In genomic region chr4:70895846-70896435, GRCh38 we compare ENCODE assay signal across 14 cellular contexts. TPM values are rescaled to one million over a fixed set of nuclear protein-coding genes. Genes with fewer than 3 reads are reported as not detected.
A peak's percentile ranks its signal among the peaks of the same experiment; 100 is the strongest.
DNase-seq lines count a peak whose midpoint lies in the region; ATAC-seq and TF ChIP-seq lines count a peak whose summit lies in the region.
"Had no signal": no experiment of that assay in that cellular context is flagged by ENCODE, and none has a peak within 500 bp of the region (broad histone marks: within the 10 kb centered on the region; RNA-seq: fewer than 3 reads in every experiment).

No MANE protein-coding gene starts in this region.

- DNase-seq in dorsolateral prefrontal cortex (no peak), neural crest cell (ENCODE audit: low read depth, low spot score) (no peak), NCI-H1048 (lab: John Stamatoyannopoulos, UW) (no peak), transverse colon (no peak), RPMI8226 (no peak)
- no peak for DNase-seq in naive thymus-derived CD4-positive, alpha-beta T cell
- DNase-seq: CD8-positive, alpha-beta T cell; islet precursor cell; NCI-H2107 had no signal

- in situ Hi-C loops in transverse colon (cut with MboI; ENCODE audit: low pct_ligation_motif_present in 1 of 4, low pct_unique_long_range_greater_than_20kb in 1 of 4, low sequenced_read_pairs in 3 of 4): no loop called here

- H3K4me3 Mint-ChIP-seq in neural crest cell: peak overlapping the region; percentile 60
- H3K4me3 Mint-ChIP-seq in naive thymus-derived CD4-positive, alpha-beta T cell: no peak overlapping the region
- H3K4me3 Mint-ChIP-seq: activated T-helper 17 cell treated with anti-CD3 and anti-CD28 coated beads, Interleukin-2, amount 50 U/mL, for 72 hours; CD8-positive, alpha-beta T cell; T-helper 1 cell treated with Interleukin-12 subunit alpha and Interleukin-12 subunit beta and Interleukin-4 antibody, amounts not matched to agents 30 μg/mL and 1 μg/mL, for 36 hours had no signal

- H3K36me3 ChIP-seq in naive thymus-derived CD4-positive, alpha-beta T cell (ENCODE audit: control insufficient read depth in 2 of 3, insufficient read depth in 3 of 3, low read length in 3 of 3): no peaks in the 10 kb centered on the region
- H3K36me3 ChIP-seq in transverse colon: no peaks in the 10 kb centered on the region

- ATAC-seq in GM18873 (IDR thresholded peaks at IDR 0.05; ENCODE audit: low FRiP score, unreplicated experiment) (peak; percentile 61), HG03095 (IDR thresholded peaks at IDR 0.05; ENCODE audit: unreplicated experiment) (peak; percentile 68)
- ATAC-seq in naive thymus-derived CD4-positive, alpha-beta T cell: no peak
- ATAC-seq: activated T-helper 17 cell treated with anti-CD3 and anti-CD28 coated beads, Interleukin-2, amount 50 U/mL, for 72 hours; CD8-positive, alpha-beta T cell had no signal

- TF ChIP-seq EP300 in transverse colon (IDR thresholded peaks at IDR 0.05; ENCODE audit: low read depth): no peak

- peaks cover 2% of the 10 kb centered on the region for H3K9me3 Mint-ChIP-seq in neural crest cell
- H3K9me3 Mint-ChIP-seq in naive thymus-derived CD4-positive, alpha-beta T cell: no peaks in the 10 kb centered on the region
- H3K9me3 Mint-ChIP-seq: activated T-helper 17 cell treated with anti-CD3 and anti-CD28 coated beads, Interleukin-2, amount 50 U/mL, for 72 hours; CD8-positive, alpha-beta T cell; T-helper 1 cell treated with Interleukin-12 subunit alpha and Interleukin-12 subunit beta and Interleukin-4 antibody, amounts not matched to agents 30 μg/mL and 1 μg/mL, for 36 hours had no signal

- intact Hi-C loops in dorsolateral prefrontal cortex (cut with DNase I): no loop called here
- intact Hi-C loops in naive thymus-derived CD4-positive, alpha-beta T cell (cut with micrococcal nuclease): no loop called here
- intact Hi-C loops in transverse colon (cut with DNase I; ENCODE audit: low total_unique reads): no loop called here

- no peaks in the 10 kb centered on the region for H3K36me3 Mint-ChIP-seq in neural crest cell (ENCODE audit: low read depth)
- H3K36me3 Mint-ChIP-seq in naive thymus-derived CD4-positive, alpha-beta T cell: no peaks in the 10 kb centered on the region
- H3K36me3 Mint-ChIP-seq: CD8-positive, alpha-beta T cell had no signal

- CTCF ChIA-PET in naive thymus-derived CD4-positive, alpha-beta T cell (lab: Charles Lee): no interaction called here

- H3K27me3 Mint-ChIP-seq in neural crest cell (ENCODE audit: low read depth): no peaks in the 10 kb centered on the region
- H3K27me3 Mint-ChIP-seq in naive thymus-derived CD4-positive, alpha-beta T cell: peaks cover 0 to 7% (median 0%) of the 10 kb centered on the region in 5 donors
- H3K27me3 Mint-ChIP-seq: activated T-helper 17 cell treated with anti-CD3 and anti-CD28 coated beads, Interleukin-2, amount 50 U/mL, for 72 hours had no signal

- WGBS in transverse colon (ENCODE audit: low coverage in 1 of 2), 2 donors: 34 to 37% methylated on average over 3 to 5 of the region's 5 CpGs

- peaks cover 31% of the 10 kb centered on the region for H3K4me1 Mint-ChIP-seq in neural crest cell
- peaks cover 0 to 5% (median 0%) of the 10 kb centered on the region in 7 donors for H3K4me1 Mint-ChIP-seq in naive thymus-derived CD4-positive, alpha-beta T cell
- H3K4me1 Mint-ChIP-seq: activated T-helper 17 cell treated with anti-CD3 and anti-CD28 coated beads, Interleukin-2, amount 50 U/mL, for 72 hours had no signal

- H3K4me3 ChIP-seq in dorsolateral prefrontal cortex (peak overlapping the region in 1 of 59 donors; percentile 10), transverse colon (no peak overlapping the region)
- no peak overlapping the region for H3K4me3 ChIP-seq in naive thymus-derived CD4-positive, alpha-beta T cell (ENCODE audit: low read length)

- no peak for TF ChIP-seq POLR2A in transverse colon (IDR thresholded peaks at IDR 0.05)

- no peaks in the 10 kb centered on the region for H3K4me1 ChIP-seq in naive thymus-derived CD4-positive, alpha-beta T cell (ENCODE audit: control insufficient read depth in 2 of 2, insufficient read depth in 2 of 2, low read length in 2 of 2)
- H3K4me1 ChIP-seq in transverse colon: no peaks in the 10 kb centered on the region

- peak overlapping the region; percentile 37 for H3K27ac Mint-ChIP-seq in neural crest cell (ENCODE audit: unreplicated experiment)
- H3K27ac Mint-ChIP-seq in naive thymus-derived CD4-positive, alpha-beta T cell: peak overlapping the region in 1 of 9 donors; percentile 23
- H3K27ac Mint-ChIP-seq: activated T-helper 17 cell treated with anti-CD3 and anti-CD28 coated beads, Interleukin-2, amount 50 U/mL, for 72 hours; CD8-positive, alpha-beta T cell; T-helper 1 cell treated with Interleukin-12 subunit alpha and Interleukin-12 subunit beta and Interleukin-4 antibody, amounts not matched to agents 30 μg/mL and 1 μg/mL, for 36 hours had no signal

- peak overlapping the region in 49 of 59 donors; percentile 10 to 81 (median 58) for H3K27ac ChIP-seq in dorsolateral prefrontal cortex
- H3K27ac ChIP-seq in naive thymus-derived CD4-positive, alpha-beta T cell (ENCODE audit: low read depth, low read length): no peak overlapping the region
- H3K27ac ChIP-seq in transverse colon: peak overlapping the region in 1 of 4 donors; percentile 33
- H3K27ac ChIP-seq: epithelial cell of prostate had no signal

- TF ChIP-seq CTCF in dorsolateral prefrontal cortex (IDR thresholded peaks at IDR 0.05 in 54 of 56, conservative IDR thresholded peaks at IDR 0.05 in 2 of 56; ENCODE audit: low read depth in 1 of 56, partially characterized antibody in 56 of 56) (no peak), neural crest cell (conservative IDR thresholded peaks at IDR 0.05) (no peak), transverse colon (IDR thresholded peaks at IDR 0.05) (no peak)

- POLR2A ChIA-PET in naive thymus-derived CD4-positive, alpha-beta T cell (lab: Charles Lee): interaction anchor here (0.6 kb wide), 1 partner anchor 91 kb away, joined by 4 read pairs; no protein-coding TSS in a partner anchor

- H3K27me3 ChIP-seq in dorsolateral prefrontal cortex: no peaks in the 10 kb centered on the region
- H3K27me3 ChIP-seq in naive thymus-derived CD4-positive, alpha-beta T cell (ENCODE audit: control insufficient read depth in 2 of 2, insufficient read depth in 2 of 2, low read length in 2 of 2): no peaks in the 10 kb centered on the region
- no peaks in the 10 kb centered on the region for H3K27me3 ChIP-seq in transverse colon

- H3K9me3 ChIP-seq in naive thymus-derived CD4-positive, alpha-beta T cell (ENCODE audit: control insufficient read depth in 2 of 3, low read length in 3 of 3): no peaks in the 10 kb centered on the region
- H3K9me3 ChIP-seq in transverse colon: no peaks in the 10 kb centered on the region

RNA-seq across cellular contexts. Expression of gene MOB1B, which starts 6.2 kb away (rescaled TPM):
- total RNA-seq in dorsolateral prefrontal cortex (10 to 100 TPM; 19.6 to 55.0 (median 32.2) TPM), neural crest cell (37.2 and 39.5 TPM in 2 replicates), transverse colon (10 to 100 TPM in 2 of 4 donors, 1 to 10 TPM in 2; 6.7 to 15.4 (median 11.0) TPM)
- total RNA-seq in naive thymus-derived CD4-positive, alpha-beta T cell: 10 to 100 TPM; 12.0 to 20.3 (median 13.5) TPM
- 1 to 10 TPM; 2.0 to 2.1 TPM for polyA plus RNA-seq in naive thymus-derived CD4-positive, alpha-beta T cell

RNA-seq across cellular contexts. Expression of gene GRSF1, which starts 56.3 kb away (rescaled TPM):
- total RNA-seq in dorsolateral prefrontal cortex: 10 to 100 TPM; 49.9 to 98.5 (median 76.9) TPM
- total RNA-seq in neural crest cell: 77.3 and 80.0 TPM in 2 replicates
- 10 to 100 TPM; 35.9 to 76.0 (median 48.0) TPM for total RNA-seq in naive thymus-derived CD4-positive, alpha-beta T cell
- polyA plus RNA-seq in naive thymus-derived CD4-positive, alpha-beta T cell: 100 to 1,000 TPM in 1 of 2 donors, 10 to 100 TPM in 1; 89.9 to 111 TPM
- total RNA-seq in transverse colon: 10 to 100 TPM; 42.6 to 63.2 (median 60.8) TPM
